In genomic region chr14:29236848-29237247, GRCh38 we compare ENCODE assay signal across 1 cellular context.
TF ChIP-seq lines count a peak whose summit lies in the region.

No MANE protein-coding gene starts in this region.

TF ChIP-seq in SK-N-SH, 30 proteins besides CTCF, POLR2A, EP300 and RAD21 (continued from another document):
- TF ChIP-seq IRF3 (IDR thresholded peaks at IDR 0.05; ENCODE audit: low read depth, low read length) (no peak), PBX3 (IDR thresholded peaks at IDR 0.05) (peak; percentile 94), MAX (IDR thresholded peaks at IDR 0.05; ENCODE audit: low read depth) (no peak; the same call in 1 of the 2 replicates), TEAD4 (IDR thresholded peaks at IDR 0.05; ENCODE audit: borderline replicate concordance, insufficient read depth) (peak; percentile 73; the same call in 1 of the 2 replicates), GABPA (IDR thresholded peaks at IDR 0.05; ENCODE audit: low read depth) (no peak)
